ENCODE assay signal across 8 cellular contexts in the genomic region with DNA sequence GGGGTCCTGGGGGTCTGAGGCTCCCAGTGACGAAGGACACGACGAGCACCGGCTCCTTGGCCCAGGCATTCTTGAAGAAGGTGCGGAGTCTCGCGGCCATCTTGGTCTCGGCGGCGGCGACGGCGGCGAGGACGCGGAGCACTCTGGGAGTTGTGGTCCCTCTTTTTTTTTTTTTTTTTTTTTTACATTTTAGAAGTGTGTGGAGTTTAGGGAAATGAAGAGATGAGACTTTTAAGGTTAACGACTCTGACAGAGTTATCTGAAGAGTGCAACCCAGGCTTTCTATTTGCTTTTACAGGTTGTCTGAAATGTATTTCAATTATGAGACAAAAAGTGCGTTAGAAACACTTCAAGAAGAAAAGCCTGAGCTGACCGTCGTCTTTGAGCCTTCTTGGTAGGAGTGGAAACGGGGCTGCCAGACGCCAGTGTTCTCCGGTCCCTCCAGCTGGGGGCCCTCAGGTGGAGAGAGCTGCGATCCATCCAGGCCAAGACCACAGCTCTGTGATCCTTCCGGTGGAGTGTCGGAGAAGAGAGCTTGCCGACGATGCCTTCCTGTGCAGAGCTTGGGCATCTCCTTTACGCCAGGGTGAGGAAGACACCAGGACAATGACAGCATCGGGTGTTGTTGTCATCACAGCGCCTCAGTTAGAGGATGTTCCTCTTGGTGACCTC. TPM values are rescaled to one million over a fixed set of nuclear protein-coding genes. Genes with fewer than 3 reads are reported as not detected.
DNase-seq lines count a peak whose midpoint lies in the region; ATAC-seq and TF ChIP-seq lines count a peak whose summit lies in the region.

No MANE protein-coding gene starts in this region.

- H3K4me3 ChIP-seq in astrocyte of the spinal cord (ENCODE audit: low read depth, low read length): peak overlapping the region; percentile 49

- ATAC-seq in GM18867 (IDR thresholded peaks at IDR 0.05; ENCODE audit: unreplicated experiment) (peak; percentile 57), GM21447 (IDR thresholded peaks at IDR 0.05; ENCODE audit: unreplicated experiment) (no peak), HG03135 (IDR thresholded peaks at IDR 0.05; ENCODE audit: unreplicated experiment) (no peak), GM18505 (IDR thresholded peaks at IDR 0.05; ENCODE audit: unreplicated experiment) (no peak)

- in situ Hi-C loops in astrocyte of the spinal cord (cut with HindIII; ENCODE audit: low sequenced_read_pairs): no loop called here

- no peak for TF ChIP-seq CTCF in astrocyte of the spinal cord (IDR thresholded peaks at IDR 0.05; ENCODE audit: low read depth, low read length)

- TF ChIP-seq POLR2A in GM18505 (IDR thresholded peaks at IDR 0.05; ENCODE audit: borderline replicate concordance, extremely low read depth, insufficient read depth, insufficient read length): no peak

- DNase-seq in NCI-H460 (ENCODE audit: extremely low read depth, low read depth) (peak; percentile 30), astrocyte of the spinal cord (ENCODE audit: low read depth, low spot score) (peak; percentile 75), iPS DF 19.7 (ENCODE audit: low read depth, low spot score) (peak; percentile 38), putamen (ENCODE audit: low spot score) (peak; percentile 55)

RNA-seq across cellular contexts. Expression of a gene that starts 9.7 kb away (rescaled TPM):
- not detected in 2 replicates for total RNA-seq in NCI-H460 (2014; rRNA removed; shearing (Covaris generic))
- not detected in 2 replicates for polyA plus RNA-seq in NCI-H460 (2014; cell fraction: nucleus; rRNA removed)

RNA-seq across cellular contexts. Expression of a gene that starts 32.3 kb away (rescaled TPM):
- total RNA-seq in NCI-H460 (2014; rRNA removed; shearing (Covaris generic)): not detected in 2 replicates
- not detected in 2 replicates for polyA plus RNA-seq in NCI-H460 (2014; cell fraction: nucleus; rRNA removed)
